In the genomic region with DNA sequence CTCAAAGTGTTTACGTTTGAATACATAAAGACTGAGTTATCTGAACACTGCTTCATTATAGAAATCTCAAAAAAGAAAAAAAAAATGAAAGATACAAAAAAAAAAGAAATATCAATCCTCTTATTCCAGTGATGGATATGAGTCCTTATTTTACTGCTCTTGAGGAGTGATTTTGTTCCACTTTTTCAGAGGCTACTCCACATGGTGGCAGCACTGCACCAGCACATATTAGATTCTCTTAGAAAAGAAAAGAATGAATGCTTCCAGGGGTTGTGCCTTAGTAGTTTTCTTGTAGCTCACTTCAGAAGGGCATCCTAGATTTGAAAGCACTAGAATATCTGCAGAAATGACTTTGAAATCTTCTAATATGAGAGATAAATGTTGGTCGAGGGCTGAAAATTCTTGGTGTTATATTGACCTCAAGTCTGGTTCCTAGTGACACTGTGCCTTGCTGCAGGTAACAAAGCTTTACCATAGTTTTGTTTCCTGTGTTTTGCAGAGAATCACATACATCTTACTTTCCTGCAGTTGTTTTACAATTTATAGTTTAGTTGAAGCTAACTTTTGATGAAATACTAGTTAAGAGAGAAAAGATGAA, we compare ENCODE assay signal across 9 cellular contexts. TPM values are rescaled to one million over a fixed set of nuclear protein-coding genes. Genes with fewer than 3 reads are reported as not detected.
DNase-seq lines count a peak whose midpoint lies in the region; ATAC-seq, FAIRE-seq and TF ChIP-seq lines count a peak whose summit lies in the region.
"Had no signal": no experiment of that assay in that cellular context is flagged by ENCODE, and none has a peak within 500 bp of the region (broad histone marks: within the 10 kb centered on the region; RNA-seq: fewer than 3 reads in every experiment).

No MANE protein-coding gene starts in this region.

- no peak for ATAC-seq in activated CD8-positive, alpha-beta T cell treated with anti-CD3 and anti-CD28 coated beads for 36 hours
- ATAC-seq in gastroesophageal sphincter (no peak), GM19395 (IDR thresholded peaks at IDR 0.05; ENCODE audit: unreplicated experiment) (no peak)

- H3K36me3 ChIP-seq in gastroesophageal sphincter, result peaks cover 0 to 47% of the 10 kb centered on the region in 2 donors

- H3K27me3 Mint-ChIP-seq in activated CD8-positive, alpha-beta T cell treated with anti-CD3 and anti-CD28 coated beads for 36 hours, result no peaks in the 10 kb centered on the region
- H3K27me3 Mint-ChIP-seq: stimulated activated naive CD8-positive, alpha-beta T cell treated with anti-CD3 and anti-CD28 coated beads, Interleukin-15, Interleukin-2, amounts not matched to agents 100 ng/mL and 50 ng/mL, for 24 hours had no signal

- peak; percentile 95 for FAIRE-seq in G401.6 (lab: Jason Lieb, UNC)

- TF ChIP-seq POLR2A in gastroesophageal sphincter (IDR thresholded peaks at IDR 0.05), result no peak

- no peaks in the 10 kb centered on the region for H3K27me3 ChIP-seq in gastroesophageal sphincter

- DNase-seq in A172 (ENCODE audit: low spot score) (peak; percentile 52), NCI-H2196 (lab: John Stamatoyannopoulos, UW; ENCODE audit: unreplicated experiment) (peak; percentile 28), renal cortical epithelial cell (ENCODE audit: low read depth) (peak; percentile 57), 8988T (no peak)
- DNase-seq in activated CD8-positive, alpha-beta T cell treated with anti-CD3 and anti-CD28 coated beads for 36 hours, result peak; percentile 70

- peaks cover 0 to 49% (median 0%) of the 10 kb centered on the region in 3 donors for H3K4me1 ChIP-seq in gastroesophageal sphincter

- POLR2A ChIA-PET in activated CD8-positive, alpha-beta T cell treated with anti-CD3 and anti-CD28 coated beads for 36 hours (lab: Charles Lee), result interaction anchor here (0.5 to 1.0 kb wide), 5 partner anchors 26 to 452 kb away, joined by 3 read pairs; a partner anchor contains a TSS

- H3K9me3 Mint-ChIP-seq in activated CD8-positive, alpha-beta T cell treated with anti-CD3 and anti-CD28 coated beads for 36 hours, result no peaks in the 10 kb centered on the region
- H3K9me3 Mint-ChIP-seq: stimulated activated naive CD8-positive, alpha-beta T cell treated with anti-CD3 and anti-CD28 coated beads, Interleukin-15, Interleukin-2, amounts not matched to agents 100 ng/mL and 50 ng/mL, for 24 hours had no signal

- CTCF ChIA-PET in activated CD8-positive, alpha-beta T cell treated with anti-CD3 and anti-CD28 coated beads for 36 hours (lab: Charles Lee), result interaction anchor here (0.6 to 5.8 kb wide), 50 partner anchors 8 to 470 kb away, joined by 3 to 121 read pairs (median 4); a partner anchor contains a TSS

- no peak overlapping the region for H3K4me3 Mint-ChIP-seq in activated CD8-positive, alpha-beta T cell treated with anti-CD3 and anti-CD28 coated beads for 36 hours
- H3K4me3 Mint-ChIP-seq: stimulated activated naive CD8-positive, alpha-beta T cell treated with anti-CD3 and anti-CD28 coated beads, Interleukin-15, Interleukin-2, amounts not matched to agents 100 ng/mL and 50 ng/mL, for 24 hours had no signal

- H3K4me3 ChIP-seq in gastroesophageal sphincter, result no peak overlapping the region

- no peak overlapping the region for H3K27ac ChIP-seq in gastroesophageal sphincter

- peaks cover 3% of the 10 kb centered on the region for H3K4me1 Mint-ChIP-seq in activated CD8-positive, alpha-beta T cell treated with anti-CD3 and anti-CD28 coated beads for 36 hours (ENCODE audit: low read depth)

- peak; percentile 70 for TF ChIP-seq CTCF in activated CD8-positive, alpha-beta T cell treated with anti-CD3 and anti-CD28 coated beads for 36 hours (IDR thresholded peaks at IDR 0.05)
- peak; percentile 19 to 62 (median 48) for TF ChIP-seq CTCF in gastroesophageal sphincter (IDR thresholded peaks at IDR 0.05)

- intact Hi-C loops in activated CD8-positive, alpha-beta T cell treated with anti-CD3 and anti-CD28 coated beads for 36 hours (cut with micrococcal nuclease), result loop anchor here (5.0 kb wide), 1 partner anchor 134 kb away; no protein-coding TSS in a partner anchor

- no peak for TF ChIP-seq EP300 in gastroesophageal sphincter (IDR thresholded peaks at IDR 0.05)

- H3K9me3 ChIP-seq in gastroesophageal sphincter, result no peaks in the 10 kb centered on the region

- no peak overlapping the region for H3K27ac Mint-ChIP-seq in activated CD8-positive, alpha-beta T cell treated with anti-CD3 and anti-CD28 coated beads for 36 hours
- H3K27ac Mint-ChIP-seq: stimulated activated naive CD8-positive, alpha-beta T cell treated with anti-CD3 and anti-CD28 coated beads, Interleukin-15, Interleukin-2, amounts not matched to agents 100 ng/mL and 50 ng/mL, for 24 hours had no signal

- WGBS in gastroesophageal sphincter (ENCODE audit: low coverage in 1 of 2), 2 donors, result 65 to 92% methylated on average over 2 of the region's 2 CpGs

- H3K36me3 Mint-ChIP-seq in activated CD8-positive, alpha-beta T cell treated with anti-CD3 and anti-CD28 coated beads for 36 hours (ENCODE audit: low read depth), result peaks cover 26% of the 10 kb centered on the region

RNA-seq across cellular contexts. Expression of a gene that starts 25.9 kb away (rescaled TPM):
- total RNA-seq in A172 (2014; rRNA removed; shearing (Covaris generic)), result 96.1 and 98.1 TPM in 2 replicates
- 100 to 1,000 TPM; 157 to 161 TPM for total RNA-seq in activated CD8-positive, alpha-beta T cell treated with anti-CD3 and anti-CD28 coated beads for 36 hours
- total RNA-seq in gastroesophageal sphincter (100 to 1,000 TPM; 104 to 383 (median 185) TPM), renal cortical epithelial cell (134 and 233 TPM in 2 replicates)

RNA-seq across cellular contexts. Expression of a gene that starts 34.7 kb away (rescaled TPM):
- 11.5 and 13.0 TPM in 2 replicates for total RNA-seq in A172 (2014; rRNA removed; shearing (Covaris generic))
- 1 to 10 TPM; 5.1 to 5.6 TPM for total RNA-seq in activated CD8-positive, alpha-beta T cell treated with anti-CD3 and anti-CD28 coated beads for 36 hours
- total RNA-seq in gastroesophageal sphincter, result 1 to 10 TPM; 3.8 to 7.7 (median 6.8) TPM
- 3.0 and 5.6 TPM in 2 replicates for total RNA-seq in renal cortical epithelial cell

RNA-seq across cellular contexts. Expression of a gene that starts 52.4 kb away (rescaled TPM):
- total RNA-seq in A172 (2014; rRNA removed; shearing (Covaris generic)), result not detected in 2 replicates
- under 1 TPM in 1 of 2 experiments, not detected in 1; 0.11 TPM for total RNA-seq in activated CD8-positive, alpha-beta T cell treated with anti-CD3 and anti-CD28 coated beads for 36 hours
- total RNA-seq in gastroesophageal sphincter (not detected), renal cortical epithelial cell (not detected in 2 replicates)
